Comparison of ENCODE assay signal across 1 cellular context in the genomic region with DNA sequence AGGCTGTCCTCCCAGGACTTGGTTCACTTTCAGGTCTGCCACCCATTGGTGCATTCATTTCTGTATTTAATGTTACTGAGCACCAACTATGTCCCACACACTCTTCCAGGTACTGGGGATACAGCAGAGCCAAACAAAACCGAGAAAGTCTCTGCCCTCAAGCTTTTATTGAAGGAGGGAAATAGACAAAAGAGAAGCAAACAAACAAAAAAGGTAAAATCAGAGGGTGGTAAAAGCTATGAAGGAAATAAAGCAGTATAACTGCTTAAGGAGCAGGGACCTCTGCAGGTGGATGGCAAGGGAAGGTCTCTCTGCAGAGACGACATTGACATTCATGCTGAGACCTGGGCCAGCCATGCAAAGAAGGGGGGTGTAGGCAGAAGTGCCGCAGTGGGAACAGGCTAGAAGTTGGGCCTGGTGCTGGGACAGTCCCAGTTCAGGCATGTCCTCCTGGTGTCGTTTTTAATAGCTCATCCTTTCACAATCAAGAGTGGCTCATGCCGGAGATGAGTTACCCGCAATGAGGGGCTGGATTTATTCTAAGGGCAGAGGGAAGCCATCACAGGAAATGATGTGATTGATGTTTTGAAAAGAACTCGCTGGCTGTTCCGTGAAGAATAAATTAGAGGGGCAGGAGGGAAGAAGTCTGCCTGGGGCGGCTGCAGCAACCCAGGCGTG.
TF ChIP-seq lines count a peak whose summit lies in the region.

No MANE protein-coding gene starts in this region.

TF ChIP-seq in GM12878, 131 proteins besides CTCF, POLR2A, EP300 and RAD21 (continued from another document and continues in another):
- TF ChIP-seq RELB (IDR thresholded peaks at IDR 0.05; ENCODE audit: low read depth): 0 out of 2 replicates have a peak, but pooled peaks have one; percentile 32
- peak; percentile 12; the same call in 1 of the 2 replicates for TF ChIP-seq ZBTB40 (IDR thresholded peaks at IDR 0.05; ENCODE audit: borderline replicate concordance)
- peak; percentile 81 for TF ChIP-seq YY1 (IDR thresholded peaks at IDR 0.05; ENCODE audit: low read depth, low read length)
- TF ChIP-seq, protein P1, sequence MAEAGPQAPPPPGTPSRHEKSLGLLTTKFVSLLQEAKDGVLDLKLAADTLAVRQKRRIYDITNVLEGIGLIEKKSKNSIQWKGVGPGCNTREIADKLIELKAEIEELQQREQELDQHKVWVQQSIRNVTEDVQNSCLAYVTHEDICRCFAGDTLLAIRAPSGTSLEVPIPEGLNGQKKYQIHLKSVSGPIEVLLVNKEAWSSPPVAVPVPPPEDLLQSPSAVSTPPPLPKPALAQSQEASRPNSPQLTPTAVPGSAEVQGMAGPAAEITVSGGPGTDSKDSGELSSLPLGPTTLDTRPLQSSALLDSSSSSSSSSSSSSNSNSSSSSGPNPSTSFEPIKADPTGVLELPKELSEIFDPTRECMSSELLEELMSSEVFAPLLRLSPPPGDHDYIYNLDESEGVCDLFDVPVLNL (IDR thresholded peaks at IDR 0.05; ENCODE audit: low read depth, low read length): no peak
- no peak for TF ChIP-seq SREBF2 (IDR thresholded peaks at IDR 0.05; ENCODE audit: low read length)
- no peak for TF ChIP-seq ZNF274 (IDR thresholded peaks at IDR 0.05; ENCODE audit: insufficient read depth, insufficient read length)
- peak; percentile 58 to 72; a peak in 3 of 4 replicates for TF ChIP-seq IKZF2 (IDR thresholded peaks at IDR 0.05)
- peak; percentile 36 for TF ChIP-seq MEF2B (IDR thresholded peaks at IDR 0.05; ENCODE audit: partially characterized antibody, poor library complexity, severe bottlenecking)
- TF ChIP-seq, protein P2, sequence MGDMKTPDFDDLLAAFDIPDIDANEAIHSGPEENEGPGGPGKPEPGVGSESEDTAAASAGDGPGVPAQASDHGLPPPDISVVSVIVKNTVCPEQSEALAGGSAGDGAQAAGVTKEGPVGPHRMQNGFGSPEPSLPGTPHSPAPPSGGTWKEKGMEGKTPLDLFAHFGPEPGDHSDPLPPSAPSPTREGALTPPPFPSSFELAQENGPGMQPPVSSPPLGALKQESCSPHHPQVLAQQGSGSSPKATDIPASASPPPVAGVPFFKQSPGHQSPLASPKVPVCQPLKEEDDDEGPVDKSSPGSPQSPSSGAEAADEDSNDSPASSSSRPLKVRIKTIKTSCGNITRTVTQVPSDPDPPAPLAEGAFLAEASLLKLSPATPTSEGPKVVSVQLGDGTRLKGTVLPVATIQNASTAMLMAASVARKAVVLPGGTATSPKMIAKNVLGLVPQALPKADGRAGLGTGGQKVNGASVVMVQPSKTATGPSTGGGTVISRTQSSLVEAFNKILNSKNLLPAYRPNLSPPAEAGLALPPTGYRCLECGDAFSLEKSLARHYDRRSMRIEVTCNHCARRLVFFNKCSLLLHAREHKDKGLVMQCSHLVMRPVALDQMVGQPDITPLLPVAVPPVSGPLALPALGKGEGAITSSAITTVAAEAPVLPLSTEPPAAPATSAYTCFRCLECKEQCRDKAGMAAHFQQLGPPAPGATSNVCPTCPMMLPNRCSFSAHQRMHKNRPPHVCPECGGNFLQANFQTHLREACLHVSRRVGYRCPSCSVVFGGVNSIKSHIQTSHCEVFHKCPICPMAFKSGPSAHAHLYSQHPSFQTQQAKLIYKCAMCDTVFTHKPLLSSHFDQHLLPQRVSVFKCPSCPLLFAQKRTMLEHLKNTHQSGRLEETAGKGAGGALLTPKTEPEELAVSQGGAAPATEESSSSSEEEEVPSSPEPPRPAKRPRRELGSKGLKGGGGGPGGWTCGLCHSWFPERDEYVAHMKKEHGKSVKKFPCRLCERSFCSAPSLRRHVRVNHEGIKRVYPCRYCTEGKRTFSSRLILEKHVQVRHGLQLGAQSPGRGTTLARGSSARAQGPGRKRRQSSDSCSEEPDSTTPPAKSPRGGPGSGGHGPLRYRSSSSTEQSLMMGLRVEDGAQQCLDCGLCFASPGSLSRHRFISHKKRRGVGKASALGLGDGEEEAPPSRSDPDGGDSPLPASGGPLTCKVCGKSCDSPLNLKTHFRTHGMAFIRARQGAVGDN (IDR thresholded peaks at IDR 0.05): peak; percentile 78; the same call in 1 of the 2 replicates
- TF ChIP-seq JUNB (IDR thresholded peaks at IDR 0.05): peak; percentile 28; the same call in 1 of the 2 replicates
- no peak for TF ChIP-seq ATF2 (IDR thresholded peaks at IDR 0.05; ENCODE audit: low read length)
- peak; percentile 11 for TF ChIP-seq RELA (IDR thresholded peaks at IDR 0.05; ENCODE audit: borderline replicate concordance, partially characterized antibody)
- TF ChIP-seq MYB (IDR thresholded peaks at IDR 0.05; ENCODE audit: borderline replicate concordance, low read depth, low read length): no peak
- TF ChIP-seq CREM (IDR thresholded peaks at IDR 0.05; ENCODE audit: low read depth): no peak; the same call in 1 of the 2 replicates
- TF ChIP-seq, protein P3, sequence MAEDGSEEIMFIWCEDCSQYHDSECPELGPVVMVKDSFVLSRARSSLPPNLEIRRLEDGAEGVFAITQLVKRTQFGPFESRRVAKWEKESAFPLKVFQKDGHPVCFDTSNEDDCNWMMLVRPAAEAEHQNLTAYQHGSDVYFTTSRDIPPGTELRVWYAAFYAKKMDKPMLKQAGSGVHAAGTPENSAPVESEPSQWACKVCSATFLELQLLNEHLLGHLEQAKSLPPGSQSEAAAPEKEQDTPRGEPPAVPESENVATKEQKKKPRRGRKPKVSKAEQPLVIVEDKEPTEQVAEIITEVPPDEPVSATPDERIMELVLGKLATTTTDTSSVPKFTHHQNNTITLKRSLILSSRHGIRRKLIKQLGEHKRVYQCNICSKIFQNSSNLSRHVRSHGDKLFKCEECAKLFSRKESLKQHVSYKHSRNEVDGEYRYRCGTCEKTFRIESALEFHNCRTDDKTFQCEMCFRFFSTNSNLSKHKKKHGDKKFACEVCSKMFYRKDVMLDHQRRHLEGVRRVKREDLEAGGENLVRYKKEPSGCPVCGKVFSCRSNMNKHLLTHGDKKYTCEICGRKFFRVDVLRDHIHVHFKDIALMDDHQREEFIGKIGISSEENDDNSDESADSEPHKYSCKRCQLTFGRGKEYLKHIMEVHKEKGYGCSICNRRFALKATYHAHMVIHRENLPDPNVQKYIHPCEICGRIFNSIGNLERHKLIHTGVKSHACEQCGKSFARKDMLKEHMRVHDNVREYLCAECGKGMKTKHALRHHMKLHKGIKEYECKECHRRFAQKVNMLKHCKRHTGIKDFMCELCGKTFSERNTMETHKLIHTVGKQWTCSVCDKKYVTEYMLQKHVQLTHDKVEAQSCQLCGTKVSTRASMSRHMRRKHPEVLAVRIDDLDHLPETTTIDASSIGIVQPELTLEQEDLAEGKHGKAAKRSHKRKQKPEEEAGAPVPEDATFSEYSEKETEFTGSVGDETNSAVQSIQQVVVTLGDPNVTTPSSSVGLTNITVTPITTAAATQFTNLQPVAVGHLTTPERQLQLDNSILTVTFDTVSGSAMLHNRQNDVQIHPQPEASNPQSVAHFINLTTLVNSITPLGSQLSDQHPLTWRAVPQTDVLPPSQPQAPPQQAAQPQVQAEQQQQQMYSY (CRISPR knock-in tag; IDR thresholded peaks at IDR 0.05): no peak
- 0 out of 2 replicates have a peak, but pooled peaks have one; percentile 20 for TF ChIP-seq CBFB (IDR thresholded peaks at IDR 0.05; ENCODE audit: low read depth)
- TF ChIP-seq E2F8 (IDR thresholded peaks at IDR 0.05; ENCODE audit: low read depth, partially characterized antibody): no peak
- no peak for TF ChIP-seq ZNF592 (IDR thresholded peaks at IDR 0.05)
- TF ChIP-seq TCF3 (IDR thresholded peaks at IDR 0.05; ENCODE audit: borderline replicate concordance, insufficient read depth, low read depth, low read length): no peak
- no peak for TF ChIP-seq RUNX3 (IDR thresholded peaks at IDR 0.05; ENCODE audit: low read length)
- peak in 1 of 2 experiments; percentile 24; a peak in 1 of 4 replicates for TF ChIP-seq BHLHE40 (IDR thresholded peaks at IDR 0.05; ENCODE audit: borderline replicate concordance in 1 of 2, low read depth in 2 of 2, low read length in 1 of 2)
- TF ChIP-seq MTA2 (IDR thresholded peaks at IDR 0.05; ENCODE audit: low read depth): peak; percentile 59
- peak; percentile 76 for TF ChIP-seq EED (IDR thresholded peaks at IDR 0.05; ENCODE audit: low read depth)
- TF ChIP-seq SIN3A (IDR thresholded peaks at IDR 0.05; ENCODE audit: low read depth, low read length): no peak
